14 cellular contexts compared by ENCODE assay signal in the genomic region with DNA sequence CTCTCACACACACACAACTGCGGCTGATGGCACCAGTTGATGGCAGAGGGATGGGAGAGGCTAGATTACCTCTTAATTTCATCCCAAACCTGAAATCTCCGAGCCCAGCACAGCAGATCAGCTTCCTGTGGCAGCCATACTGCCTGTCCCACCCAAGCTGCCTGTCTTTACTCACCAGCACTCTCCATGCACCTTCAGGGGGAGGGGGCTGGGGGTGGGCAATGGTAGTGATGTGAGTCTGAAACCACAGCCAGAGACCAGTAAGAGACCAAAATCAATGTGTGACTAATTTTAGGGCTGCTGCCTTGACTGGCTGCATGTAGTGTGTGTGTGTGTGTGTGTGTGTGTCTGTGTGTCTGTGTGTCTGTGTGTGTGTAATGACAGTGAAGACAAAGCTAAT. TPM values are rescaled to one million over a fixed set of nuclear protein-coding genes. Genes with fewer than 3 reads are reported as not detected.
DNase-seq lines count a peak whose midpoint lies in the region; ATAC-seq and TF ChIP-seq lines count a peak whose summit lies in the region.
"Had no signal": no experiment of that assay in that cellular context is flagged by ENCODE, and none has a peak within 500 bp of the region (broad histone marks: within the 10 kb centered on the region; RNA-seq: fewer than 3 reads in every experiment).

No MANE protein-coding gene starts in this region.

- no peak for DNase-seq in activated T-cell treated with anti-CD3 and anti-CD28 coated beads, Interleukin-2, amount 50 U/mL, for 72 hours
- no peak for DNase-seq in activated T-cell treated with anti-CD3 and anti-CD28 coated beads, Interleukin-2, amount 50 U/mL, for 24 hours
- DNase-seq in H7 (peak; percentile 17), glutamatergic neuron (no peak), AG08395 (ENCODE audit: low spot score) (no peak), SIG-M5 treated with dmso at 0.1 percent for 504 hours (lab: John Stamatoyannopoulos, UW; ENCODE audit: unreplicated experiment) (no peak)
- DNase-seq: BE2C; CD4-positive, alpha-beta memory T cell; DMS79; GOT3; HCEC 1CT; IMR-90 had no signal

- no peak overlapping the region for H3K27ac Mint-ChIP-seq in activated T-cell treated with anti-CD3 and anti-CD28 coated beads, Interleukin-2, amount 50 U/mL, for 72 hours
- no peak overlapping the region for H3K27ac Mint-ChIP-seq in activated T-cell treated with anti-CD3 and anti-CD28 coated beads, Interleukin-2, amount 50 U/mL, for 24 hours
- peak overlapping the region; percentile 67 for H3K27ac Mint-ChIP-seq in glutamatergic neuron (ENCODE audit: unreplicated experiment)

- no peaks in the 10 kb centered on the region for H3K36me3 Mint-ChIP-seq in activated T-cell treated with anti-CD3 and anti-CD28 coated beads, Interleukin-2, amount 50 U/mL, for 72 hours (ENCODE audit: insufficient read depth in 2 of 2)
- H3K36me3 Mint-ChIP-seq in activated T-cell treated with anti-CD3 and anti-CD28 coated beads, Interleukin-2, amount 50 U/mL, for 24 hours (ENCODE audit: low read depth) = no peaks in the 10 kb centered on the region
- peaks cover 6% of the 10 kb centered on the region for H3K36me3 Mint-ChIP-seq in glutamatergic neuron (ENCODE audit: unreplicated experiment)
- H3K36me3 Mint-ChIP-seq: CD4-positive, alpha-beta memory T cell had no signal

- peak; percentile 57 to 68 for ATAC-seq in activated T-cell treated with anti-CD3 and anti-CD28 coated beads, Interleukin-2, amount 50 U/mL, for 72 hours (replicated peaks in 1 of 2)
- ATAC-seq in HG02588 (IDR thresholded peaks at IDR 0.05; ENCODE audit: unreplicated experiment) = no peak
- ATAC-seq: GM12878 had no signal

- H3K27me3 Mint-ChIP-seq in activated T-cell treated with anti-CD3 and anti-CD28 coated beads, Interleukin-2, amount 50 U/mL, for 72 hours (ENCODE audit: low read depth) = peaks cover 10% of the 10 kb centered on the region
- H3K27me3 Mint-ChIP-seq in activated T-cell treated with anti-CD3 and anti-CD28 coated beads, Interleukin-2, amount 50 U/mL, for 24 hours = peaks cover 25% of the 10 kb centered on the region
- H3K27me3 Mint-ChIP-seq in glutamatergic neuron (ENCODE audit: unreplicated experiment) = peaks cover 27% of the 10 kb centered on the region

- TF ChIP-seq CTCF in glutamatergic neuron (IDR thresholded peaks at IDR 0.05; ENCODE audit: partially characterized antibody, unreplicated experiment) = no peak

- H3K4me3 ChIP-seq in H7 (ENCODE audit: insufficient read depth, low read depth, low read length) = no peak overlapping the region
- H3K4me3 ChIP-seq: GM12878 had no signal

- H3K4me3 Mint-ChIP-seq in activated T-cell treated with anti-CD3 and anti-CD28 coated beads, Interleukin-2, amount 50 U/mL, for 72 hours = no peak overlapping the region
- H3K4me3 Mint-ChIP-seq in activated T-cell treated with anti-CD3 and anti-CD28 coated beads, Interleukin-2, amount 50 U/mL, for 24 hours = no peak overlapping the region
- peak overlapping the region; percentile 12 for H3K4me3 Mint-ChIP-seq in glutamatergic neuron (ENCODE audit: unreplicated experiment)
- H3K4me3 Mint-ChIP-seq: CD4-positive, alpha-beta memory T cell had no signal

- H3K27me3 ChIP-seq in H7 (ENCODE audit: control insufficient read depth, insufficient read depth, low read length) = no peaks in the 10 kb centered on the region
- H3K27me3 ChIP-seq: BE2C had no signal

- no peaks in the 10 kb centered on the region for H3K4me1 Mint-ChIP-seq in activated T-cell treated with anti-CD3 and anti-CD28 coated beads, Interleukin-2, amount 50 U/mL, for 72 hours (ENCODE audit: low read depth)
- H3K4me1 Mint-ChIP-seq in activated T-cell treated with anti-CD3 and anti-CD28 coated beads, Interleukin-2, amount 50 U/mL, for 24 hours (ENCODE audit: low read depth) = peaks cover 3% of the 10 kb centered on the region
- peaks cover 27% of the 10 kb centered on the region for H3K4me1 Mint-ChIP-seq in glutamatergic neuron (ENCODE audit: low read depth, unreplicated experiment)

- no peaks in the 10 kb centered on the region for H3K9me3 Mint-ChIP-seq in activated T-cell treated with anti-CD3 and anti-CD28 coated beads, Interleukin-2, amount 50 U/mL, for 72 hours
- no peaks in the 10 kb centered on the region for H3K9me3 Mint-ChIP-seq in activated T-cell treated with anti-CD3 and anti-CD28 coated beads, Interleukin-2, amount 50 U/mL, for 24 hours
- H3K9me3 Mint-ChIP-seq in glutamatergic neuron (ENCODE audit: unreplicated experiment) = peaks cover 12% of the 10 kb centered on the region
- H3K9me3 Mint-ChIP-seq: CD4-positive, alpha-beta memory T cell had no signal

- no peaks in the 10 kb centered on the region for H3K36me3 ChIP-seq in H7 (replicated peaks; ENCODE audit: control insufficient read depth, insufficient read depth, low read length)
- H3K36me3 ChIP-seq: BE2C had no signal

RNA-seq across cellular contexts. Expression of gene TEX261, which starts 11.6 kb away (rescaled TPM):
- 10 to 100 TPM; 45.9 to 66.6 TPM for total RNA-seq in activated T-cell treated with anti-CD3 and anti-CD28 coated beads, Interleukin-2, amount 50 U/mL, for 72 hours
- 13.4 and 13.5 TPM in 2 replicates for total RNA-seq in H7 (2014; rRNA removed; shearing (Covaris generic))
- 43.0 TPM for total RNA-seq in glutamatergic neuron (ENCODE audit: unreplicated experiment)

RNA-seq across cellular contexts. Expression of gene ANKRD53, which starts 27.9 kb away (rescaled TPM):
- under 1 TPM in 1 of 2 donors, not detected in 1; 0.58 TPM for total RNA-seq in activated T-cell treated with anti-CD3 and anti-CD28 coated beads, Interleukin-2, amount 50 U/mL, for 72 hours
- total RNA-seq in H7 (2014; rRNA removed; shearing (Covaris generic)) = not detected in 2 replicates
- 11.7 TPM for total RNA-seq in glutamatergic neuron (ENCODE audit: unreplicated experiment)
- total RNA-seq: GM12878 had no signal
